In the genomic region with DNA sequence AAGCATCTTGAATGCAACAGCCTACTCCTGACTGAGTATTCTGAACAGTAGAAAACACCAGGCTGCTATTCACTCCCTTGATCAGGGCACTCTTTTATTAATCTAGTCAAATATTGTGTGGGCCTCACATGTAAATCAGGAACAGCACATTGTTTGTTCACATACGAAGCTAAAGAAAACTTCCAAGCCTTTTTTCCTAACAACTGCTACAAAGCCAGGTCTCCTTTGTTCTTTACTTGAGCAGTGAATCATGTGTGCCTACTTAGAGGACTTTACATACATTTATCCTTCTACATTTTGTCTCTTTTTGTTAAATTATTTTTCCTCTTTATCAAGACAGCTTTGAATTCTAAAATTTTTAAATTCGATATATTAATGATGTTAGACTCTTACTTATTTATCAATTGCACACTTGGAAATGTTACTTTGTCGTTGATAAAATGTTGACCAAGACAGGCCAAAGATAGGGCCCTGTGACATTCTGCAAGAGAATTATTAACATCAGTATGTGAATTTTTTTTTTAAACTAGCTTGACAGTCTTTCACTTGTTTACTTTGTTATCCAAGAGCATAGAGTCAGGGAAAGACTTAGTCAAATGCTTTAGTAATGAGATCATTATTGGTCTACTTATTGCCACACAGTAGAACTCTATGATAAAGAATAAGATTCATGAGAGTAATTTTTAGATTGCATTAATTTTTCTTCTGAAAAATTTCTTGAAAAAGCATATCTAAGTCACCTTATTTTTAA, we compare ENCODE assay signal across 11 cellular contexts. TPM values are rescaled to one million over a fixed set of nuclear protein-coding genes. Genes with fewer than 3 reads are reported as not detected.
DNase-seq lines count a peak whose midpoint lies in the region; ATAC-seq, FAIRE-seq and TF ChIP-seq lines count a peak whose summit lies in the region.
"Had no signal": no experiment of that assay in that cellular context is flagged by ENCODE, and none has a peak within 500 bp of the region (broad histone marks: within the 10 kb centered on the region; RNA-seq: fewer than 3 reads in every experiment).

No MANE protein-coding gene starts in this region.

- intact Hi-C loops in Panc1 (cut with micrococcal nuclease; ENCODE audit: unreplicated experiment), result loop anchor here (10.0 kb wide), 1 partner anchor 165 kb away; no protein-coding TSS in a partner anchor

- H3K9ac ChIP-seq in fibroblast of lung (ENCODE audit: insufficient read depth, low read length) (no peak overlapping the region), neural progenitor cell (no peak overlapping the region)

- no peaks in the 10 kb centered on the region; the same call in 1 of the 2 replicates for H3K36me3 ChIP-seq in Panc1 (ENCODE audit: control insufficient read depth, insufficient read depth, low read length)
- peaks cover 3% of the 10 kb centered on the region for H3K36me3 ChIP-seq in fibroblast of lung (ENCODE audit: control insufficient read depth, insufficient read depth, low read length)
- H3K36me3 ChIP-seq in neural progenitor cell, result no peaks in the 10 kb centered on the region

- peaks cover 97% of the 10 kb centered on the region for H3K79me2 ChIP-seq in fibroblast of lung (ENCODE audit: control insufficient read depth, insufficient read depth, low read length)
- H3K79me2 ChIP-seq in neural progenitor cell (ENCODE audit: low read depth), result peaks cover 75% of the 10 kb centered on the region

- CTCF ChIA-PET in Panc1 (lab: Charles Lee), result interaction anchor here (0.6 kb wide), 1 partner anchor 14 kb away, joined by 11 read pairs; no protein-coding TSS in a partner anchor

- TF ChIP-seq CTCF in Panc1 (IDR thresholded peaks at IDR 0.05) (no peak), fibroblast of lung (conservative IDR thresholded peaks at IDR 0.05 in 1 of 2, IDR thresholded peaks at IDR 0.05 in 1 of 2; ENCODE audit: low read depth in 1 of 2, low read length in 2 of 2) (no peak), neural progenitor cell (IDR thresholded peaks at IDR 0.05) (no peak)

- H3K27me3 ChIP-seq in Panc1 (ENCODE audit: control insufficient read depth, insufficient read depth, low read length) (no peaks in the 10 kb centered on the region), fibroblast of lung (ENCODE audit: control insufficient read depth, insufficient read depth, low read length) (no peaks in the 10 kb centered on the region), neural progenitor cell (no peaks in the 10 kb centered on the region)

- no TSS peak for BruUV-seq in Panc1 (replicated peaks; lab: Mats Ljungman, UMichigan)

- H4K20me1 ChIP-seq in fibroblast of lung (ENCODE audit: control insufficient read depth, extremely low read depth, insufficient read depth, low read length) (no peaks in the 10 kb centered on the region), neural progenitor cell (ENCODE audit: low read depth) (no peaks in the 10 kb centered on the region)

- peaks cover 95% of the 10 kb centered on the region for H3K4me1 ChIP-seq in Panc1 (ENCODE audit: control insufficient read depth, insufficient read depth, low read length)
- H3K4me1 ChIP-seq in fibroblast of lung (ENCODE audit: control insufficient read depth, extremely low read depth, insufficient read depth, low read length), result peaks cover 22% of the 10 kb centered on the region
- H3K4me1 ChIP-seq in neural progenitor cell, result peaks cover 53% of the 10 kb centered on the region

- peaks cover 9% of the 10 kb centered on the region for H3K36me3 Mint-ChIP-seq in neural progenitor cell

- H3K4me3 Mint-ChIP-seq in neural progenitor cell, result no peak overlapping the region

- no peak for ATAC-seq in Panc1
- ATAC-seq: HCT116 had no signal

- H3K27ac ChIP-seq in Panc1 (ENCODE audit: low read length) (peak overlapping the region; percentile 64), fibroblast of lung (ENCODE audit: insufficient read depth, low read length) (peak overlapping the region; percentile 46), neural progenitor cell (no peak overlapping the region)

- POLR2A ChIA-PET in Panc1 (lab: Charles Lee), result interaction anchor here (0.7 kb wide), 1 partner anchor 53 kb away, joined by 10 read pairs; no protein-coding TSS in a partner anchor

- H3K27me3 Mint-ChIP-seq in neural progenitor cell (ENCODE audit: insufficient read depth, low read depth), result no peaks in the 10 kb centered on the region

- no peaks in the 10 kb centered on the region for H3K9me3 Mint-ChIP-seq in neural progenitor cell

- FAIRE-seq in GM19239 (lab: Jason Lieb, UNC), result no peak
- FAIRE-seq: endometrium, TTC549 had no signal

- DNase-seq in DMS53 treated with DMSO at 0.1 percent for 48 hours (lab: John Stamatoyannopoulos, UW; ENCODE audit: unreplicated experiment) (peak; percentile 58), Panc1 (ENCODE audit: low read depth, low spot score) (no peak), fibroblast of lung (ENCODE audit: low read depth in 2 of 2) (peak; percentile 81 to 82), neural progenitor cell (ENCODE audit: low spot score) (no peak), GM19239 (ENCODE audit: insufficient read length, low spot score) (no peak), NCI-H1694 treated with DMSO at 0.1 percent for 48 hours (lab: John Stamatoyannopoulos, UW) (no peak), SHP77 (lab: John Stamatoyannopoulos, UW) (no peak), superior temporal gyrus (ENCODE audit: extremely low spot score) (no peak)

- H3K4me1 Mint-ChIP-seq in neural progenitor cell, result peaks cover 56% of the 10 kb centered on the region

- no peaks in the 10 kb centered on the region for H3F3A ChIP-seq in neural progenitor cell (ENCODE audit: low read depth)

- in situ Hi-C loops in Panc1 (cut with HindIII; ENCODE audit: low pct_unique_long_range_greater_than_20kb, low sequenced_read_pairs), result no loop called here

- H3K9me3 ChIP-seq in Panc1 (ENCODE audit: control insufficient read depth, insufficient read depth, low read depth, low read length) (no peaks in the 10 kb centered on the region), fibroblast of lung (ENCODE audit: control insufficient read depth, insufficient read depth, low read depth, low read length) (no peaks in the 10 kb centered on the region), neural progenitor cell (ENCODE audit: low read depth) (no peaks in the 10 kb centered on the region)

- no peak overlapping the region for H2AFZ ChIP-seq in fibroblast of lung (ENCODE audit: low read length)
- no peak overlapping the region for H2AFZ ChIP-seq in neural progenitor cell (replicated peaks)

- H3K4me3 ChIP-seq in Panc1 (ENCODE audit: low read depth in 2 of 2, low read length in 2 of 2) (no peak overlapping the region), fibroblast of lung (replicated peaks in 1 of 4; ENCODE audit: control extremely low read depth in 1 of 4, insufficient read depth in 1 of 4, low read depth in 3 of 4, low read length in 4 of 4) (no peak overlapping the region), neural progenitor cell (no peak overlapping the region)

- peak overlapping the region; percentile 84 for H3K27ac Mint-ChIP-seq in neural progenitor cell

- H3K4me2 ChIP-seq in fibroblast of lung (ENCODE audit: extremely low read depth, insufficient read depth, low read length) (peak overlapping the region; percentile 49), neural progenitor cell (no peak overlapping the region)

RNA-seq across cellular contexts. Expression of a gene that starts 13.3 kb away (rescaled TPM):
- total RNA-seq in Panc1 (2021; ENCODE audit: unreplicated experiment), result 282 TPM
- 189 TPM for polyA plus RNA-seq in Panc1 (2012; ENCODE audit: insufficient read length)
- 50.1 and 73.8 TPM in 2 replicates for total RNA-seq in fibroblast of lung
- 291 and 304 TPM in 2 replicates for polyA plus RNA-seq in fibroblast of lung
- 146 and 159 TPM in 2 replicates for polyA plus RNA-seq in fibroblast of lung (2012)
- polyA minus RNA-seq in fibroblast of lung (ENCODE audit: low replicate concordance), result 38.2 and 56.5 TPM in 2 replicates
- 18.5 and 29.1 TPM in 2 replicates for total RNA-seq in neural progenitor cell (ENCODE audit: low replicate concordance)

Comparison
In these comparisons a context has a peak if more than half of its experiments do, and no peak if none do; other contexts are left out.
1. DNase-seq: peak in DMS53 treated with DMSO at 0.1 percent for 48 hours (single experiment) and fibroblast of lung (2 of 2); none in Panc1 (single experiment), neural progenitor cell (single experiment), GM19239 (single experiment), NCI-H1694 treated with DMSO at 0.1 percent for 48 hours (single experiment), SHP77 (0 of 2) and superior temporal gyrus (single experiment).